Comparison of ENCODE assay signal across 1 cellular context in genomic region chr3:177284383-177284881, GRCh38.
TF ChIP-seq lines count a peak whose summit lies in the region.

No MANE protein-coding gene starts in this region.

TF ChIP-seq in K562, 482 proteins besides CTCF, POLR2A, EP300 and RAD21 (continued from another document and continues in another):
- TF ChIP-seq, protein P1, sequence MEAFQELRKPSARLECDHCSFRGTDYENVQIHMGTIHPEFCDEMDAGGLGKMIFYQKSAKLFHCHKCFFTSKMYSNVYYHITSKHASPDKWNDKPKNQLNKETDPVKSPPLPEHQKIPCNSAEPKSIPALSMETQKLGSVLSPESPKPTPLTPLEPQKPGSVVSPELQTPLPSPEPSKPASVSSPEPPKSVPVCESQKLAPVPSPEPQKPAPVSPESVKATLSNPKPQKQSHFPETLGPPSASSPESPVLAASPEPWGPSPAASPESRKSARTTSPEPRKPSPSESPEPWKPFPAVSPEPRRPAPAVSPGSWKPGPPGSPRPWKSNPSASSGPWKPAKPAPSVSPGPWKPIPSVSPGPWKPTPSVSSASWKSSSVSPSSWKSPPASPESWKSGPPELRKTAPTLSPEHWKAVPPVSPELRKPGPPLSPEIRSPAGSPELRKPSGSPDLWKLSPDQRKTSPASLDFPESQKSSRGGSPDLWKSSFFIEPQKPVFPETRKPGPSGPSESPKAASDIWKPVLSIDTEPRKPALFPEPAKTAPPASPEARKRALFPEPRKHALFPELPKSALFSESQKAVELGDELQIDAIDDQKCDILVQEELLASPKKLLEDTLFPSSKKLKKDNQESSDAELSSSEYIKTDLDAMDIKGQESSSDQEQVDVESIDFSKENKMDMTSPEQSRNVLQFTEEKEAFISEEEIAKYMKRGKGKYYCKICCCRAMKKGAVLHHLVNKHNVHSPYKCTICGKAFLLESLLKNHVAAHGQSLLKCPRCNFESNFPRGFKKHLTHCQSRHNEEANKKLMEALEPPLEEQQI (IDR thresholded peaks at IDR 0.05), result peak; percentile 81
- 0 out of 2 replicates have a peak, but pooled peaks have one; percentile 37 for TF ChIP-seq MTA3 (IDR thresholded peaks at IDR 0.05; ENCODE audit: borderline replicate concordance)
- TF ChIP-seq, protein P2, sequence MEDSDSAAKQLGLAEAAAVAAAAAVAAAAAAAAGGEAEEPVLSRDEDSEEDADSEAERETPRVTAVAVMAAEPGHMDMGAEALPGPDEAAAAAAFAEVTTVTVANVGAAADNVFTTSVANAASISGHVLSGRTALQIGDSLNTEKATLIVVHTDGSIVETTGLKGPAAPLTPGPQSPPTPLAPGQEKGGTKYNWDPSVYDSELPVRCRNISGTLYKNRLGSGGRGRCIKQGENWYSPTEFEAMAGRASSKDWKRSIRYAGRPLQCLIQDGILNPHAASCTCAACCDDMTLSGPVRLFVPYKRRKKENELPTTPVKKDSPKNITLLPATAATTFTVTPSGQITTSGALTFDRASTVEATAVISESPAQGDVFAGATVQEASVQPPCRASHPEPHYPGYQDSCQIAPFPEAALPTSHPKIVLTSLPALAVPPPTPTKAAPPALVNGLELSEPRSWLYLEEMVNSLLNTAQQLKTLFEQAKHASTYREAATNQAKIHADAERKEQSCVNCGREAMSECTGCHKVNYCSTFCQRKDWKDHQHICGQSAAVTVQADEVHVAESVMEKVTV (CRISPR knock-in tag; IDR thresholded peaks at IDR 0.05), result no peak
- TF ChIP-seq CCAR2 (IDR thresholded peaks at IDR 0.05; ENCODE audit: low read depth, low read length), result no peak
- TF ChIP-seq NR2C2 (CRISPR knock-in tag; IDR thresholded peaks at IDR 0.05), result no peak
- peak; percentile 77 for TF ChIP-seq NR2C2 (tag; IDR thresholded peaks at IDR 0.05)
- TF ChIP-seq SRSF3 (IDR thresholded peaks at IDR 0.05; ENCODE audit: insufficient read depth, low read length), result no peak
- TF ChIP-seq JUN (IDR thresholded peaks at IDR 0.05; ENCODE audit: borderline replicate concordance, low read depth, low read length), result peak; percentile 35; the same call in 1 of the 2 replicates
- no peak for TF ChIP-seq JUN (CRISPR knock-in tag; IDR thresholded peaks at IDR 0.05; ENCODE audit: borderline replicate concordance)
- no peak for TF ChIP-seq ZNF785 (CRISPR knock-in tag; IDR thresholded peaks at IDR 0.05)
- TF ChIP-seq RBM14 (IDR thresholded peaks at IDR 0.05; ENCODE audit: borderline replicate concordance, insufficient read depth, low read depth, low read length), result no peak
- no peak for TF ChIP-seq TCF3 (CRISPR knock-in tag; IDR thresholded peaks at IDR 0.05)
- TF ChIP-seq NEUROD1 (IDR thresholded peaks at IDR 0.05; ENCODE audit: borderline replicate concordance, low read depth, low read length, partially characterized antibody), result no peak
- peak; percentile 58; the same call in 1 of the 2 replicates for TF ChIP-seq DPF2 (IDR thresholded peaks at IDR 0.05)
- TF ChIP-seq, protein P3, sequence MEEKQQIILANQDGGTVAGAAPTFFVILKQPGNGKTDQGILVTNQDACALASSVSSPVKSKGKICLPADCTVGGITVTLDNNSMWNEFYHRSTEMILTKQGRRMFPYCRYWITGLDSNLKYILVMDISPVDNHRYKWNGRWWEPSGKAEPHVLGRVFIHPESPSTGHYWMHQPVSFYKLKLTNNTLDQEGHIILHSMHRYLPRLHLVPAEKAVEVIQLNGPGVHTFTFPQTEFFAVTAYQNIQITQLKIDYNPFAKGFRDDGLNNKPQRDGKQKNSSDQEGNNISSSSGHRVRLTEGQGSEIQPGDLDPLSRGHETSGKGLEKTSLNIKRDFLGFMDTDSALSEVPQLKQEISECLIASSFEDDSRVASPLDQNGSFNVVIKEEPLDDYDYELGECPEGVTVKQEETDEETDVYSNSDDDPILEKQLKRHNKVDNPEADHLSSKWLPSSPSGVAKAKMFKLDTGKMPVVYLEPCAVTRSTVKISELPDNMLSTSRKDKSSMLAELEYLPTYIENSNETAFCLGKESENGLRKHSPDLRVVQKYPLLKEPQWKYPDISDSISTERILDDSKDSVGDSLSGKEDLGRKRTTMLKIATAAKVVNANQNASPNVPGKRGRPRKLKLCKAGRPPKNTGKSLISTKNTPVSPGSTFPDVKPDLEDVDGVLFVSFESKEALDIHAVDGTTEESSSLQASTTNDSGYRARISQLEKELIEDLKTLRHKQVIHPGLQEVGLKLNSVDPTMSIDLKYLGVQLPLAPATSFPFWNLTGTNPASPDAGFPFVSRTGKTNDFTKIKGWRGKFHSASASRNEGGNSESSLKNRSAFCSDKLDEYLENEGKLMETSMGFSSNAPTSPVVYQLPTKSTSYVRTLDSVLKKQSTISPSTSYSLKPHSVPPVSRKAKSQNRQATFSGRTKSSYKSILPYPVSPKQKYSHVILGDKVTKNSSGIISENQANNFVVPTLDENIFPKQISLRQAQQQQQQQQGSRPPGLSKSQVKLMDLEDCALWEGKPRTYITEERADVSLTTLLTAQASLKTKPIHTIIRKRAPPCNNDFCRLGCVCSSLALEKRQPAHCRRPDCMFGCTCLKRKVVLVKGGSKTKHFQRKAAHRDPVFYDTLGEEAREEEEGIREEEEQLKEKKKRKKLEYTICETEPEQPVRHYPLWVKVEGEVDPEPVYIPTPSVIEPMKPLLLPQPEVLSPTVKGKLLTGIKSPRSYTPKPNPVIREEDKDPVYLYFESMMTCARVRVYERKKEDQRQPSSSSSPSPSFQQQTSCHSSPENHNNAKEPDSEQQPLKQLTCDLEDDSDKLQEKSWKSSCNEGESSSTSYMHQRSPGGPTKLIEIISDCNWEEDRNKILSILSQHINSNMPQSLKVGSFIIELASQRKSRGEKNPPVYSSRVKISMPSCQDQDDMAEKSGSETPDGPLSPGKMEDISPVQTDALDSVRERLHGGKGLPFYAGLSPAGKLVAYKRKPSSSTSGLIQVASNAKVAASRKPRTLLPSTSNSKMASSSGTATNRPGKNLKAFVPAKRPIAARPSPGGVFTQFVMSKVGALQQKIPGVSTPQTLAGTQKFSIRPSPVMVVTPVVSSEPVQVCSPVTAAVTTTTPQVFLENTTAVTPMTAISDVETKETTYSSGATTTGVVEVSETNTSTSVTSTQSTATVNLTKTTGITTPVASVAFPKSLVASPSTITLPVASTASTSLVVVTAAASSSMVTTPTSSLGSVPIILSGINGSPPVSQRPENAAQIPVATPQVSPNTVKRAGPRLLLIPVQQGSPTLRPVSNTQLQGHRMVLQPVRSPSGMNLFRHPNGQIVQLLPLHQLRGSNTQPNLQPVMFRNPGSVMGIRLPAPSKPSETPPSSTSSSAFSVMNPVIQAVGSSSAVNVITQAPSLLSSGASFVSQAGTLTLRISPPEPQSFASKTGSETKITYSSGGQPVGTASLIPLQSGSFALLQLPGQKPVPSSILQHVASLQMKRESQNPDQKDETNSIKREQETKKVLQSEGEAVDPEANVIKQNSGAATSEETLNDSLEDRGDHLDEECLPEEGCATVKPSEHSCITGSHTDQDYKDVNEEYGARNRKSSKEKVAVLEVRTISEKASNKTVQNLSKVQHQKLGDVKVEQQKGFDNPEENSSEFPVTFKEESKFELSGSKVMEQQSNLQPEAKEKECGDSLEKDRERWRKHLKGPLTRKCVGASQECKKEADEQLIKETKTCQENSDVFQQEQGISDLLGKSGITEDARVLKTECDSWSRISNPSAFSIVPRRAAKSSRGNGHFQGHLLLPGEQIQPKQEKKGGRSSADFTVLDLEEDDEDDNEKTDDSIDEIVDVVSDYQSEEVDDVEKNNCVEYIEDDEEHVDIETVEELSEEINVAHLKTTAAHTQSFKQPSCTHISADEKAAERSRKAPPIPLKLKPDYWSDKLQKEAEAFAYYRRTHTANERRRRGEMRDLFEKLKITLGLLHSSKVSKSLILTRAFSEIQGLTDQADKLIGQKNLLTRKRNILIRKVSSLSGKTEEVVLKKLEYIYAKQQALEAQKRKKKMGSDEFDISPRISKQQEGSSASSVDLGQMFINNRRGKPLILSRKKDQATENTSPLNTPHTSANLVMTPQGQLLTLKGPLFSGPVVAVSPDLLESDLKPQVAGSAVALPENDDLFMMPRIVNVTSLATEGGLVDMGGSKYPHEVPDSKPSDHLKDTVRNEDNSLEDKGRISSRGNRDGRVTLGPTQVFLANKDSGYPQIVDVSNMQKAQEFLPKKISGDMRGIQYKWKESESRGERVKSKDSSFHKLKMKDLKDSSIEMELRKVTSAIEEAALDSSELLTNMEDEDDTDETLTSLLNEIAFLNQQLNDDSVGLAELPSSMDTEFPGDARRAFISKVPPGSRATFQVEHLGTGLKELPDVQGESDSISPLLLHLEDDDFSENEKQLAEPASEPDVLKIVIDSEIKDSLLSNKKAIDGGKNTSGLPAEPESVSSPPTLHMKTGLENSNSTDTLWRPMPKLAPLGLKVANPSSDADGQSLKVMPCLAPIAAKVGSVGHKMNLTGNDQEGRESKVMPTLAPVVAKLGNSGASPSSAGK (IDR thresholded peaks at IDR 0.05), result peak; percentile 85
- 0 out of 2 replicates have a peak, but pooled peaks have one; percentile 32 for TF ChIP-seq MECOM (CRISPR knock-in tag; IDR thresholded peaks at IDR 0.05)
- no peak for TF ChIP-seq ZSCAN32 (CRISPR knock-in tag; IDR thresholded peaks at IDR 0.05)
- TF ChIP-seq FIP1L1 (IDR thresholded peaks at IDR 0.05; ENCODE audit: low read depth, low read length, poor library complexity, severe bottlenecking), result no peak
- TF ChIP-seq MYBL2 (IDR thresholded peaks at IDR 0.05; ENCODE audit: low read depth), result no peak; the same call in 1 of the 2 replicates
- no peak for TF ChIP-seq MYBL2 (CRISPR knock-in tag; IDR thresholded peaks at IDR 0.05; ENCODE audit: borderline replicate concordance)
- TF ChIP-seq TBL1XR1 (IDR thresholded peaks at IDR 0.05; ENCODE audit: low read length in 2 of 2), result 0 out of 4 replicates have a peak, but pooled peaks of 1 of the 2 experiments have one; percentile 28
- no peak for TF ChIP-seq FOXA1 (IDR thresholded peaks at IDR 0.05; ENCODE audit: borderline replicate concordance)
- no peak for TF ChIP-seq PBX2 (CRISPR knock-in tag; IDR thresholded peaks at IDR 0.05; ENCODE audit: low read depth)
- peak; percentile 73 for TF ChIP-seq PBX2 (tag; conservative IDR thresholded peaks at IDR 0.05; ENCODE audit: low read depth)
- TF ChIP-seq, protein P4, sequence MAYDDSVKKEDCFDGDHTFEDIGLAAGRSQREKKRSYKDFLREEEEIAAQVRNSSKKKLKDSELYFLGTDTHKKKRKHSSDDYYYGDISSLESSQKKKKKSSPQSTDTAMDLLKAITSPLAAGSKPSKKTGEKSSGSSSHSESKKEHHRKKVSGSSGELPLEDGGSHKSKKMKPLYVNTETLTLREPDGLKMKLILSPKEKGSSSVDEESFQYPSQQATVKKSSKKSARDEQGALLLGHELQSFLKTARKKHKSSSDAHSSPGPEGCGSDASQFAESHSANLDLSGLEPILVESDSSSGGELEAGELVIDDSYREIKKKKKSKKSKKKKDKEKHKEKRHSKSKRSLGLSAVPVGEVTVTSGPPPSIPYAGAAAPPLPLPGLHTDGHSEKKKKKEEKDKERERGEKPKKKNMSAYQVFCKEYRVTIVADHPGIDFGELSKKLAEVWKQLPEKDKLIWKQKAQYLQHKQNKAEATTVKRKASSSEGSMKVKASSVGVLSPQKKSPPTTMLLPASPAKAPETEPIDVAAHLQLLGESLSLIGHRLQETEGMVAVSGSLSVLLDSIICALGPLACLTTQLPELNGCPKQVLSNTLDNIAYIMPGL (CRISPR knock-in tag; IDR thresholded peaks at IDR 0.05), result no peak
- TF ChIP-seq ZNF707 (CRISPR knock-in tag; conservative IDR thresholded peaks at IDR 0.05), result no peak
- TF ChIP-seq MAZ (CRISPR knock-in tag; conservative IDR thresholded peaks at IDR 0.05 in 1 of 2, IDR thresholded peaks at IDR 0.05 in 1 of 2), result peak in 1 of 2 experiments; percentile 40; a peak in 1 of 4 replicates
- TF ChIP-seq ARID1B (IDR thresholded peaks at IDR 0.05), result peak; percentile 61
- no peak for TF ChIP-seq ILK (tag; IDR thresholded peaks at IDR 0.05; ENCODE audit: borderline replicate concordance, low read depth)
- TF ChIP-seq, protein P5, sequence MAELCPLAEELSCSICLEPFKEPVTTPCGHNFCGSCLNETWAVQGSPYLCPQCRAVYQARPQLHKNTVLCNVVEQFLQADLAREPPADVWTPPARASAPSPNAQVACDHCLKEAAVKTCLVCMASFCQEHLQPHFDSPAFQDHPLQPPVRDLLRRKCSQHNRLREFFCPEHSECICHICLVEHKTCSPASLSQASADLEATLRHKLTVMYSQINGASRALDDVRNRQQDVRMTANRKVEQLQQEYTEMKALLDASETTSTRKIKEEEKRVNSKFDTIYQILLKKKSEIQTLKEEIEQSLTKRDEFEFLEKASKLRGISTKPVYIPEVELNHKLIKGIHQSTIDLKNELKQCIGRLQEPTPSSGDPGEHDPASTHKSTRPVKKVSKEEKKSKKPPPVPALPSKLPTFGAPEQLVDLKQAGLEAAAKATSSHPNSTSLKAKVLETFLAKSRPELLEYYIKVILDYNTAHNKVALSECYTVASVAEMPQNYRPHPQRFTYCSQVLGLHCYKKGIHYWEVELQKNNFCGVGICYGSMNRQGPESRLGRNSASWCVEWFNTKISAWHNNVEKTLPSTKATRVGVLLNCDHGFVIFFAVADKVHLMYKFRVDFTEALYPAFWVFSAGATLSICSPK (IDR thresholded peaks at IDR 0.05; ENCODE audit: borderline replicate concordance), result no peak
- peak; percentile 83 for TF ChIP-seq L3MBTL2 (IDR thresholded peaks at IDR 0.05)
- TF ChIP-seq ATF2 (CRISPR knock-in tag; IDR thresholded peaks at IDR 0.05), result no peak
- TF ChIP-seq SETDB1 (IDR thresholded peaks at IDR 0.05; ENCODE audit: low read length), result no peak
- TF ChIP-seq TOE1 (IDR thresholded peaks at IDR 0.05; ENCODE audit: borderline replicate concordance), result peak; percentile 77; the same call in 1 of the 2 replicates
- TF ChIP-seq TOE1 (CRISPR knock-in tag; IDR thresholded peaks at IDR 0.05; ENCODE audit: borderline replicate concordance, low read depth), result no peak
- peak; percentile 49 for TF ChIP-seq NCOR1 (IDR thresholded peaks at IDR 0.05)
